Comparison of ENCODE assay signal across 9 cellular contexts in genomic region chr20:53581444-53582311, GRCh38. TPM values are rescaled to one million over a fixed set of nuclear protein-coding genes. Genes with fewer than 3 reads are reported as not detected.
A peak's percentile ranks its signal among the peaks of the same experiment; 100 is the strongest.
DNase-seq lines count a peak whose midpoint lies in the region; ATAC-seq and TF ChIP-seq lines count a peak whose summit lies in the region.
"Had no signal": no experiment of that assay in that cellular context is flagged by ENCODE, and none has a peak within 500 bp of the region (broad histone marks: within the 10 kb centered on the region; RNA-seq: fewer than 3 reads in every experiment).

No MANE protein-coding gene starts in this region.

- no peak overlapping the region for H3K4me3 ChIP-seq in KMS-11 (IDR thresholded peaks at IDR 0.05; ENCODE audit: insufficient read depth, low read depth, low read length)
- no peak overlapping the region for H3K4me3 ChIP-seq in muscle layer of colon (ENCODE audit: low read depth in 1 of 2, low read length in 2 of 2)

- H3K27me3 ChIP-seq in KMS-11 (ENCODE audit: insufficient read depth, low read depth) (no peaks in the 10 kb centered on the region), muscle layer of colon (ENCODE audit: control insufficient read depth in 1 of 2, insufficient read depth in 2 of 2, low read length in 2 of 2) (no peaks in the 10 kb centered on the region)

- H3K36me3 Mint-ChIP-seq in CD14-positive monocyte = peaks cover 58 to 68% of the 10 kb centered on the region in 2 donors
- peaks cover 17% of the 10 kb centered on the region for H3K36me3 Mint-ChIP-seq in activated naive CD8-positive, alpha-beta T cell

- peak overlapping the region; percentile 90 for H3K9ac ChIP-seq in KMS-11
- no peak overlapping the region for H3K9ac ChIP-seq in muscle layer of colon (ENCODE audit: low read length)

- H3K36me3 ChIP-seq in KMS-11 (ENCODE audit: insufficient read depth) (peaks cover 43% of the 10 kb centered on the region; the same call in 1 of the 2 replicates), muscle layer of colon (ENCODE audit: insufficient read depth, low read length) (peaks cover 16% of the 10 kb centered on the region)

- peak overlapping the region; percentile 2 to 16 for H3K4me3 Mint-ChIP-seq in CD14-positive monocyte
- H3K4me3 Mint-ChIP-seq in activated naive CD8-positive, alpha-beta T cell = peak overlapping the region; percentile 90

- H3K27ac ChIP-seq in KMS-11 (peak overlapping the region; percentile 94), muscle layer of colon (ENCODE audit: low read depth, low read length) (peak overlapping the region; percentile 34)

- DNase-seq in CD14-positive monocyte (ENCODE audit: low spot score) (no peak), NCI-H187 treated with DMSO at 0.1 percent for 48 hours (lab: John Stamatoyannopoulos, UW) (no peak), GM20000 (ENCODE audit: low spot score) (no peak), UCSD-AML1 (lab: John Stamatoyannopoulos, UW; ENCODE audit: unreplicated experiment) (no peak)
- DNase-seq: midbrain had no signal

- no peak overlapping the region for H2AFZ ChIP-seq in KMS-11 (ENCODE audit: low read depth)

- H3K4me1 ChIP-seq in KMS-11 (ENCODE audit: low read depth, poor library complexity, severe bottlenecking) = peaks cover 56% of the 10 kb centered on the region
- H3K4me1 ChIP-seq in muscle layer of colon (ENCODE audit: insufficient read depth, low read length) = peaks cover 25% of the 10 kb centered on the region

- H4K20me1 ChIP-seq in KMS-11 (ENCODE audit: insufficient read depth) = peaks cover 38% of the 10 kb centered on the region

- H3K27me3 Mint-ChIP-seq in CD14-positive monocyte (ENCODE audit: low read depth in 3 of 3) = peaks cover 0 to 2% (median 0%) of the 10 kb centered on the region in 3 donors
- no peaks in the 10 kb centered on the region for H3K27me3 Mint-ChIP-seq in activated naive CD8-positive, alpha-beta T cell

- no peak for TF ChIP-seq CTCF in CD14-positive monocyte (IDR thresholded peaks at IDR 0.05)
- TF ChIP-seq CTCF in KMS-11 (conservative IDR thresholded peaks at IDR 0.05; ENCODE audit: low read depth, low read length) = no peak
- no peak for TF ChIP-seq CTCF in GM20000 (IDR thresholded peaks at IDR 0.05; ENCODE audit: extremely low read depth, missing control alignments)

- H3K9me3 Mint-ChIP-seq in CD14-positive monocyte = no peaks in the 10 kb centered on the region
- no peaks in the 10 kb centered on the region for H3K9me3 Mint-ChIP-seq in activated naive CD8-positive, alpha-beta T cell (ENCODE audit: low read depth)

- H3K4me2 ChIP-seq in KMS-11 = peak overlapping the region; percentile 98

- peaks cover 83% of the 10 kb centered on the region for H3K4me1 Mint-ChIP-seq in CD14-positive monocyte
- H3K4me1 Mint-ChIP-seq in activated naive CD8-positive, alpha-beta T cell (ENCODE audit: low read depth) = peaks cover 93% of the 10 kb centered on the region

- H3K27ac Mint-ChIP-seq in CD14-positive monocyte = peak overlapping the region; percentile 84 to 96 (median 90)
- H3K27ac Mint-ChIP-seq in activated naive CD8-positive, alpha-beta T cell = peak overlapping the region; percentile 94

- ATAC-seq in GM21367 (IDR thresholded peaks at IDR 0.05; ENCODE audit: unreplicated experiment) = no peak

- peaks cover 100% of the 10 kb centered on the region for H3K79me2 ChIP-seq in KMS-11 (ENCODE audit: insufficient read depth, low read depth)

- intact Hi-C loops in CD14-positive monocyte (cut with micrococcal nuclease) = loop anchor here (2.0 to 5.0 kb wide), 2 partner anchors 29 to 41 kb away; no protein-coding TSS in a partner anchor

- H3K9me3 ChIP-seq in muscle layer of colon (ENCODE audit: low read length) = no peaks in the 10 kb centered on the region

RNA-seq across cellular contexts. Expression of gene ZNF217, which starts 12.0 kb away (rescaled TPM):
- 10 to 100 TPM; 10.5 to 41.5 TPM for polyA plus RNA-seq in CD14-positive monocyte
